In the genomic region with DNA sequence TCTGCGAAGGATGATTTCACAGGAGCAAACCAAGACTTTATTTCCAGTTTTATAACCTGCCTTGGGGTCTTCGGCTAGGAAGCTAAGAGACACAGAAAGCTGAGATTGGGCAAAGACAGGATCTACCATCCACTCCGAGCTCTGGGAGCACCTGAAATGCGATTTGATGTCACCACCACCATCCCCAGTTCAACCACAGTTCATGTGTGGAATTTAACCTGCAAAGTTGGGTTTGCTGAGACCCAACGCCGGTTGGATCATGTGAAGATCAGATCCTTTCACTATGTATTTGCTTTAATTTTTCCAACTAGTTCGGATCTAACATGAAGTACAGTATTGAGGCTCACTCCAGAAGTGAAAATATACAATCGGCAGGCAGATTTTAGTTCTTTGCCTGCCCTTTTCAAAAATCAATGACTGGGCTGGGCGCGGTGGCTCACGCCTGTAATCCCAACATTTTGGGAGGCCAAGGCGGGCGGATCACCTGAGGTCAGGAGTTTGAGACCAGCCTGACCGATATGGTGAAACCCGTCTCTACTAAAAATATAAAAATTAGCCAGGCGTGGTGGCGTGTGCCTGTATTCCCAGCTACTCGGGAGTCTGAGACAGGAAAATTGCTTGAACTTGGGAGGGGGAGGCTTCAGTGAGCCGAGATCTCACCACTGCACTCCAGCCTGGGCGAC, we compare ENCODE assay signal across 10 cellular contexts. TPM values are rescaled to one million over a fixed set of nuclear protein-coding genes. Genes with fewer than 3 reads are reported as not detected.
DNase-seq lines count a peak whose midpoint lies in the region; ATAC-seq, FAIRE-seq and TF ChIP-seq lines count a peak whose summit lies in the region.
"Had no signal": no experiment of that assay in that cellular context is flagged by ENCODE, and none has a peak within 500 bp of the region (broad histone marks: within the 10 kb centered on the region; RNA-seq: fewer than 3 reads in every experiment).

No MANE protein-coding gene starts in this region.

- DNase-seq in T-helper 1 cell (no peak), NAMALWA (ENCODE audit: low spot score) (peak; percentile 41), H1 (ENCODE audit: low read depth in 1 of 2, low spot score in 2 of 2) (no peak), sciatic nerve (ENCODE audit: low spot score) (peak; percentile 32), body of pancreas (no peak), NCI-H2029 treated with DMSO at 0.1 percent for 48 hours (lab: John Stamatoyannopoulos, UW) (no peak)
- DNase-seq: 8988T; effector memory CD4-positive, alpha-beta T cell had no signal

- H3K9me3 ChIP-seq in H1 (ENCODE audit: insufficient read depth in 2 of 2, low read depth in 1 of 2, low read length in 1 of 2) (no peaks in the 10 kb centered on the region), body of pancreas (no peaks in the 10 kb centered on the region)

- H2AFZ ChIP-seq in H1 (ENCODE audit: low read length) = no peak overlapping the region

- no peak overlapping the region for H2BK15ac ChIP-seq in H1 (ENCODE audit: low read length)

- peak overlapping the region; percentile 22; the same call in 1 of the 2 replicates for H4K8ac ChIP-seq in H1 (ENCODE audit: extremely low read depth, insufficient read depth, low read length)

- H4K91ac ChIP-seq in H1 (replicated peaks; ENCODE audit: insufficient read length, low read length) = no peak overlapping the region

- H2BK20ac ChIP-seq in H1 (ENCODE audit: low read length) = no peak overlapping the region

- no peak overlapping the region for H3K14ac ChIP-seq in H1 (ENCODE audit: insufficient read length)

- peaks cover 0 to 21% of the 10 kb centered on the region in 2 experiments; a peak in 3 of 4 replicates for H3K79me2 ChIP-seq in H1 (ENCODE audit: control insufficient read depth in 1 of 2, insufficient read depth in 2 of 2, low read length in 2 of 2)

- no peak overlapping the region for H3K23ac ChIP-seq in H1 (ENCODE audit: insufficient read length)

- FAIRE-seq in H1 (lab: Jason Lieb, UNC) = no peak

- CTCF ChIA-PET in H1 (lab: Charles Lee; ENCODE audit: partially characterized antibody) = interaction anchor here (0.6 to 5.6 kb wide), 2 partner anchors 16 to 25 kb away, joined by 3 to 49 read pairs; no protein-coding TSS in a partner anchor

- H3K4me2 ChIP-seq in H1 (ENCODE audit: insufficient read depth in 1 of 2, low read depth in 2 of 2, low read length in 2 of 2) = peak overlapping the region; percentile 40; a peak in 2 of 4 replicates

- H4K5ac ChIP-seq in H1 (ENCODE audit: insufficient read length, low read depth, low read length) = no peak overlapping the region

- no peaks in the 10 kb centered on the region for H3K27me3 ChIP-seq in H1 (replicated peaks in 1 of 4; ENCODE audit: control insufficient read depth in 3 of 4, extremely low read depth in 1 of 4, insufficient read depth in 3 of 4, low read length in 3 of 4)
- no peaks in the 10 kb centered on the region for H3K27me3 ChIP-seq in body of pancreas

- TF ChIP-seq EP300 in H1 (IDR thresholded peaks at IDR 0.05; ENCODE audit: borderline replicate concordance in 1 of 2, low read depth in 2 of 2, low read length in 2 of 2) = no peak

- no peak overlapping the region for H3K56ac ChIP-seq in H1 (replicated peaks; ENCODE audit: insufficient read length, low read depth, low read length)

- peak overlapping the region; percentile 17; the same call in 1 of the 2 replicates for H2AK5ac ChIP-seq in H1 (ENCODE audit: low read depth, low read length)

- H3K27me3 Mint-ChIP-seq in T-helper 1 cell treated with Interleukin-12 subunit alpha and Interleukin-12 subunit beta and Interleukin-4 antibody, amounts not matched to agents 30 μg/mL and 1 μg/mL, for 36 hours (ENCODE audit: low read depth) = no peaks in the 10 kb centered on the region

- intact Hi-C loops in sciatic nerve (cut with DNase I) (no loop called here), body of pancreas (cut with DNase I) (no loop called here)

- H2BK5ac ChIP-seq in H1 (ENCODE audit: low read depth, low read length) = no peak overlapping the region

- peaks cover 0 to 3% of the 10 kb centered on the region in 2 experiments for H4K20me1 ChIP-seq in H1 (replicated peaks in 1 of 2; ENCODE audit: control insufficient read depth in 1 of 2, insufficient read depth in 2 of 2, low read length in 2 of 2)

- H3K79me1 ChIP-seq in H1 (ENCODE audit: low read depth, low read length) = peaks cover 8% of the 10 kb centered on the region

- H3K4me3 Mint-ChIP-seq in T-helper 1 cell treated with Interleukin-12 subunit alpha and Interleukin-12 subunit beta and Interleukin-4 antibody, amounts not matched to agents 30 μg/mL and 1 μg/mL, for 36 hours = peak overlapping the region; percentile 97

- 94% methylated on average over 20 of the region's 20 CpGs; no CpG with 5 or more reads in 1 of the 2 experiments for WGBS in H1 (ENCODE audit: extremely low coverage in 1 of 2, insufficient coverage in 1 of 2, insufficient read length in 1 of 2, insufficient replicate concordance in 2 of 2, low coverage in 1 of 2, low lambda C conversion rate in 2 of 2, missing lambda C conversion rate in 1 of 2), 2 experiments
- WGBS in body of pancreas, 2 donors = 92 to 93% methylated on average over 18 to 20 of the region's 20 CpGs

- H2BK12ac ChIP-seq in H1 (ENCODE audit: low read depth, low read length) = no peak overlapping the region

- H3K4me3 ChIP-seq in H1 (ENCODE audit: extremely low read depth in 1 of 4, insufficient read depth in 2 of 4, low read depth in 3 of 4, low read length in 4 of 4) (peak overlapping the region in 1 of 4 experiments; percentile 99; a peak in 3 of 8 replicates), body of pancreas (no peak overlapping the region)

- no peak overlapping the region for H3K18ac ChIP-seq in H1 (ENCODE audit: extremely low read depth, low read length)

- H3K4me1 Mint-ChIP-seq in T-helper 1 cell treated with Interleukin-12 subunit alpha and Interleukin-12 subunit beta and Interleukin-4 antibody, amounts not matched to agents 30 μg/mL and 1 μg/mL, for 36 hours (ENCODE audit: low read depth) = peaks cover 19% of the 10 kb centered on the region

- H3K27ac ChIP-seq in H1 (ENCODE audit: low read depth, low read length) (no peak overlapping the region), body of pancreas (peak overlapping the region in 1 of 4 donors; percentile 18)

- POLR2A ChIA-PET in H1 (lab: Charles Lee; ENCODE audit: partially characterized antibody) = interaction anchor here (0.7 to 3.4 kb wide), 11 partner anchors 9 to 197 kb away, joined by 3 to 22 read pairs (median 4); no protein-coding TSS in a partner anchor

- TF ChIP-seq POLR2A in H1 (IDR thresholded peaks at IDR 0.05; ENCODE audit: control extremely low read depth in 1 of 2, low read depth in 2 of 2, low read length in 2 of 2) = no peak
- no peak for TF ChIP-seq POLR2A in body of pancreas (IDR thresholded peaks at IDR 0.05)

- no peak for ATAC-seq in sciatic nerve
- ATAC-seq in GM18861 (IDR thresholded peaks at IDR 0.05; ENCODE audit: unreplicated experiment) = no peak
- no peak for ATAC-seq in body of pancreas

- H3K9me3 Mint-ChIP-seq in T-helper 1 cell treated with Interleukin-12 subunit alpha and Interleukin-12 subunit beta and Interleukin-4 antibody, amounts not matched to agents 30 μg/mL and 1 μg/mL, for 36 hours = no peaks in the 10 kb centered on the region

- no peaks in the 10 kb centered on the region for H3K36me3 Mint-ChIP-seq in T-helper 1 cell treated with Interleukin-12 subunit alpha and Interleukin-12 subunit beta and Interleukin-4 antibody, amounts not matched to agents 30 μg/mL and 1 μg/mL, for 36 hours (ENCODE audit: low read depth)

- no peak for TF ChIP-seq RAD21 in H1 (IDR thresholded peaks at IDR 0.05 in 1 of 2, conservative IDR thresholded peaks at IDR 0.05 in 1 of 2; ENCODE audit: low read depth in 2 of 2, low read length in 2 of 2)

- H3K36me3 ChIP-seq in H1 (ENCODE audit: control insufficient read depth in 2 of 4, insufficient read depth in 4 of 4, low read length in 3 of 4) (no peaks in the 10 kb centered on the region; a peak in 1 of 8 replicates), body of pancreas (replicated peaks in 1 of 2; ENCODE audit: insufficient read depth in 1 of 2, low read depth in 2 of 2) (no peaks in the 10 kb centered on the region)

- no peak overlapping the region for H3K4ac ChIP-seq in H1 (replicated peaks; ENCODE audit: insufficient read length, low read depth, low read length)

- H3K27ac Mint-ChIP-seq in T-helper 1 cell treated with Interleukin-12 subunit alpha and Interleukin-12 subunit beta and Interleukin-4 antibody, amounts not matched to agents 30 μg/mL and 1 μg/mL, for 36 hours = no peak overlapping the region

- peak overlapping the region in 1 of 4 experiments; percentile 35; a peak in 1 of 7 replicates for H3K9ac ChIP-seq in H1 (replicated peaks in 1 of 4; ENCODE audit: extremely low read depth in 1 of 4, low read depth in 3 of 4, low read length in 3 of 4)

- H3K23me2 ChIP-seq in H1 (ENCODE audit: low read depth, low read length) = peaks cover 4% of the 10 kb centered on the region; the same call in 1 of the 2 replicates

- H3K4me1 ChIP-seq in H1 (replicated peaks in 1 of 4; ENCODE audit: control insufficient read depth in 3 of 4, insufficient read depth in 4 of 4, low read length in 3 of 4) (peaks cover 0 to 5% (median 1%) of the 10 kb centered on the region in 4 experiments; a peak in 4 of 7 replicates), body of pancreas (peaks cover 33% of the 10 kb centered on the region)

- no peak for TF ChIP-seq CTCF in H1 (IDR thresholded peaks at IDR 0.05; ENCODE audit: control extremely low read depth in 1 of 3, insufficient read depth in 1 of 3, low read depth in 1 of 3, low read length in 3 of 3)
- no peak for TF ChIP-seq CTCF in body of pancreas (IDR thresholded peaks at IDR 0.05)

- H2BK120ac ChIP-seq in H1 (replicated peaks; ENCODE audit: low read depth, low read length) = no peak overlapping the region

RNA-seq across cellular contexts. Expression of gene C11orf24, which starts 1.4 kb away (rescaled TPM):
- total RNA-seq in H1 (2021; fragmentation: NEBNext Ultra II Directional; extraction: Animal tissue kit (Norgen Biotek cat#: 25700)) = 45.3 and 45.4 TPM in 2 replicates
- polyA plus RNA-seq in H1 (2011; rRNA removed) = 51.7 and 63.5 TPM in 2 replicates
- 41.2 TPM for polyA plus RNA-seq in H1 (2011; cell fraction: cytosol; rRNA removed)
- polyA plus RNA-seq in H1 (2011; cell fraction: nucleus; rRNA removed) = 46.1 TPM
- 31.5 to 47.3 TPM (median 39.6 TPM) in 4 replicates for polyA plus RNA-seq in H1 (2012, experiment 1 of 2)
- polyA plus RNA-seq in H1 (2012, experiment 2 of 2) = 35.9 TPM
- 70.2 TPM for polyA plus RNA-seq in H1 (2013, experiment 1 of 2)
- 79.0 TPM for polyA plus RNA-seq in H1 (2013, experiment 2 of 2)
- polyA minus RNA-seq in H1 (2011; rRNA and poly(A)+ RNA removed) = 18.7 and 23.8 TPM in 2 replicates
- 33.8 TPM for polyA minus RNA-seq in H1 (2011; cell fraction: cytosol; rRNA and poly(A)+ RNA removed)
- 28.2 TPM for polyA minus RNA-seq in H1 (2011; cell fraction: nucleus; rRNA and poly(A)+ RNA removed)
- total RNA-seq in sciatic nerve (53.2 TPM), body of pancreas (10 to 100 TPM in 1 of 2 donors, 1 to 10 TPM in 1; 8.2 to 14.3 TPM)

RNA-seq across cellular contexts. Expression of gene LRP5, which starts 39.2 kb away (rescaled TPM):
- total RNA-seq in H1 (2021; fragmentation: NEBNext Ultra II Directional; extraction: Animal tissue kit (Norgen Biotek cat#: 25700)) = 35.4 and 38.9 TPM in 2 replicates
- 19.0 and 31.5 TPM in 2 replicates for polyA plus RNA-seq in H1 (2011; rRNA removed)
- 13.8 TPM for polyA plus RNA-seq in H1 (2011; cell fraction: cytosol; rRNA removed)
- 38.9 TPM for polyA plus RNA-seq in H1 (2011; cell fraction: nucleus; rRNA removed)
- polyA plus RNA-seq in H1 (2012, experiment 1 of 2) = 17.8 to 35.8 TPM (median 32.9 TPM) in 4 replicates
- polyA plus RNA-seq in H1 (2012, experiment 2 of 2) = 29.9 TPM
- polyA plus RNA-seq in H1 (2013, experiment 1 of 2) = 62.7 TPM
- 63.2 TPM for polyA plus RNA-seq in H1 (2013, experiment 2 of 2)
- 22.5 and 24.7 TPM in 2 replicates for polyA minus RNA-seq in H1 (2011; rRNA and poly(A)+ RNA removed)
- polyA minus RNA-seq in H1 (2011; cell fraction: cytosol; rRNA and poly(A)+ RNA removed) = 27.4 TPM
- polyA minus RNA-seq in H1 (2011; cell fraction: nucleus; rRNA and poly(A)+ RNA removed) = 23.6 TPM
- total RNA-seq in sciatic nerve (55.2 TPM), body of pancreas (10 to 100 TPM; 43.3 to 63.6 TPM)

Comparison
In these comparisons a context has a peak if more than half of its experiments do, and no peak if none do; other contexts are left out.
1. DNase-seq: peak in NAMALWA (single experiment) and sciatic nerve (single experiment); none in T-helper 1 cell (0 of 5), H1 (0 of 2), body of pancreas (0 of 4) and NCI-H2029 treated with DMSO at 0.1 percent for 48 hours (single experiment).